11 cellular contexts compared by ENCODE assay signal in genomic region chrX:137041329-137041728, GRCh38. TPM values are rescaled to one million over a fixed set of nuclear protein-coding genes. Genes with fewer than 3 reads are reported as not detected.
"Had no signal": no experiment of that assay in that cellular context is flagged by ENCODE, and none has a peak within 500 bp of the region (broad histone marks: within the 10 kb centered on the region; RNA-seq: fewer than 3 reads in every experiment).

No MANE protein-coding gene starts in this region.

- H3K9me3 ChIP-seq: HAP-1 had no signal

- H3K27ac ChIP-seq: HL-60 had no signal

- H3K4me1 Mint-ChIP-seq: GM23338, IgD-negative memory B cell had no signal

- H3K36me3 Mint-ChIP-seq: IgD-negative memory B cell had no signal

- H3K36me3 ChIP-seq: HAP-1 had no signal

- H3K4me3 Mint-ChIP-seq: GM23338, HFFc6, IgD-negative memory B cell had no signal

- H3K4me1 ChIP-seq: HAP-1 had no signal

- H3K4me3 ChIP-seq: GM23338, HAP-1 had no signal

- ATAC-seq: GM23338, HCT116, HepG2 had no signal

- H3K9me3 Mint-ChIP-seq: GM23338, HFFc6, IgD-negative memory B cell had no signal

- DNase-seq: H7, HFFc6, KBM-7 had no signal

- FAIRE-seq: HepG2 had no signal

- H3K27ac Mint-ChIP-seq: GM23338, HFFc6, IgD-negative memory B cell had no signal

- H3K4me2 ChIP-seq: GM23338 had no signal

- H2AFZ ChIP-seq: GM23338 had no signal

RNA-seq across cellular contexts. Expression of gene GPR101, which starts 7.5 kb away (rescaled TPM):
- total RNA-seq: GM23338, H4, H7, HepG2, HFFc6, HT1080 had no signal
- polyA plus RNA-seq: GM23338, HepG2 had no signal
